Comparison of ENCODE assay signal across 10 cellular contexts in the genomic region with DNA sequence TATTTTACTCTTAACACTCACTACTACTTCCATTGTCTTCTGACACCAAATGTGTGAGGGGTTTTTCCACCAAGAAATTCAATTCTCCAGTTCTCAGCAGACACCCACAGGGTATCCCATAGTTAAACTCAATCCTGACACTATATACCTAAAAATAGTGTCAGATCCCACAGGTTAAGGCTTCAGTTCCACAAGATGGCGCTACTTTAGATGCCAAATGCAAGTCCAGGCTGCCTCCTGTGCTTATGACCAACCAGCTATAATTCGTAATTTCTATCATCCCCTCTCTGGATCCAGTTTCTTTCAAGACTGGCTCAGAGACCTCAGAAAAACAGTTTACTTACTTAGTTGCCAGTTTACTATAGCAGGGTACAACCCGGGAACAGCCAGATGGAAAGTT.
DNase-seq lines count a peak whose midpoint lies in the region; ATAC-seq, FAIRE-seq and TF ChIP-seq lines count a peak whose summit lies in the region.
"Had no signal": no experiment of that assay in that cellular context is flagged by ENCODE, and none has a peak within 500 bp of the region (broad histone marks: within the 10 kb centered on the region; RNA-seq: fewer than 3 reads in every experiment).

No MANE protein-coding gene starts in this region.

- CTCF ChIA-PET in A549 (lab: Yijun Ruan, JAX) = no interaction called here
- CTCF ChIA-PET in RWPE1 (lab: Yijun Ruan, JAX) = no interaction called here

- TF ChIP-seq POLR2A in A549 (IDR thresholded peaks at IDR 0.05; ENCODE audit: low read length) (no peak), GM18505 (IDR thresholded peaks at IDR 0.05; ENCODE audit: borderline replicate concordance, extremely low read depth, insufficient read depth, insufficient read length) (no peak)

- H3K4me1 ChIP-seq in A549 = no peaks in the 10 kb centered on the region

- H3K4me2 ChIP-seq in A549 = no peak overlapping the region

- FAIRE-seq in A549 (lab: Jason Lieb, UNC) = no peak

- POLR2A ChIA-PET in A549 (lab: Yijun Ruan, JAX) (no interaction called here), RWPE1 (lab: Yijun Ruan, JAX; ENCODE audit: low non-redundant PET) (no interaction called here)

- WGBS in A549 (ENCODE audit: missing lambda C conversion rate) = 4% methylated on average over 3 of the region's 3 CpGs

- no peaks in the 10 kb centered on the region for H3K9me3 ChIP-seq in A549
- H3K9me3 ChIP-seq: thoracic aorta had no signal

- ATAC-seq in A549 (peak in 1 of 2 experiments; percentile 51; a peak in 1 of 6 replicates), GM18505 (IDR thresholded peaks at IDR 0.05; ENCODE audit: unreplicated experiment) (no peak)

- TF ChIP-seq CTCF in A549 (IDR thresholded peaks at IDR 0.05) = no peak
- TF ChIP-seq CTCF in RWPE1 (conservative IDR thresholded peaks at IDR 0.05; ENCODE audit: low read depth) = 0 out of 2 replicates have a peak, but pooled peaks have one; percentile 26

- no peak for TF ChIP-seq EP300 in A549 (IDR thresholded peaks at IDR 0.05)

- no peak for TF ChIP-seq RAD21 in A549 (conservative IDR thresholded peaks at IDR 0.05 in 1 of 2, IDR thresholded peaks at IDR 0.05 in 1 of 2)

- no peak overlapping the region for H3K4me3 ChIP-seq in A549
- H3K4me3 ChIP-seq: thoracic aorta had no signal

- DNase-seq in A549 (ENCODE audit: low read depth in 1 of 2, low spot score in 1 of 2) (peak in 1 of 2 experiments; percentile 50), HCEC 1CT (peak; percentile 22), RWPE1 (ENCODE audit: low spot score) (no peak), fibroblast of the conjunctiva (ENCODE audit: low read depth) (peak; percentile 0), GOT3 (lab: John Stamatoyannopoulos, UW) (no peak)
- DNase-seq in stimulated activated CD4-positive, alpha-beta T cell treated with anti-CD3 and anti-CD28 coated beads, Interleukin-12 subunit alpha, Interleukin-12 subunit beta, amount 100 ng/mL, for 4 hours = no peak
- no peak for DNase-seq in activated CD8-positive, alpha-beta memory T cell treated with anti-CD3 and anti-CD28 coated beads, Interleukin-2, amount 50 U/mL, for 48 hours
- DNase-seq: NCI-H187 had no signal

- H3K27ac ChIP-seq in A549 = no peak overlapping the region
- H3K27ac ChIP-seq in RWPE1 = no peak overlapping the region
- H3K27ac ChIP-seq: thoracic aorta had no signal

TF ChIP-seq in A549, 52 proteins besides CTCF, POLR2A, EP300 and RAD21:
- TF ChIP-seq FOSB (CRISPR knock-in tag; IDR thresholded peaks at IDR 0.05) (no peak), SMC3 (IDR thresholded peaks at IDR 0.05) (peak; percentile 9; the same call in 1 of the 3 replicates)

Comparison
In these comparisons a context has a peak if more than half of its experiments do, and no peak if none do; other contexts are left out.
1. DNase-seq: peak in HCEC 1CT (single experiment) and fibroblast of the conjunctiva (single experiment); none in RWPE1 (single experiment), stimulated activated CD4-positive, alpha-beta T cell treated with anti-CD3 and anti-CD28 coated beads, Interleukin-12 subunit alpha, Interleukin-12 subunit beta, amount 100 ng/mL, for 4 hours (single experiment), GOT3 (single experiment) and activated CD8-positive, alpha-beta memory T cell treated with anti-CD3 and anti-CD28 coated beads, Interleukin-2, amount 50 U/mL, for 48 hours (single experiment).